Comparison of ENCODE assay signal across 1 cellular context in the genomic region with DNA sequence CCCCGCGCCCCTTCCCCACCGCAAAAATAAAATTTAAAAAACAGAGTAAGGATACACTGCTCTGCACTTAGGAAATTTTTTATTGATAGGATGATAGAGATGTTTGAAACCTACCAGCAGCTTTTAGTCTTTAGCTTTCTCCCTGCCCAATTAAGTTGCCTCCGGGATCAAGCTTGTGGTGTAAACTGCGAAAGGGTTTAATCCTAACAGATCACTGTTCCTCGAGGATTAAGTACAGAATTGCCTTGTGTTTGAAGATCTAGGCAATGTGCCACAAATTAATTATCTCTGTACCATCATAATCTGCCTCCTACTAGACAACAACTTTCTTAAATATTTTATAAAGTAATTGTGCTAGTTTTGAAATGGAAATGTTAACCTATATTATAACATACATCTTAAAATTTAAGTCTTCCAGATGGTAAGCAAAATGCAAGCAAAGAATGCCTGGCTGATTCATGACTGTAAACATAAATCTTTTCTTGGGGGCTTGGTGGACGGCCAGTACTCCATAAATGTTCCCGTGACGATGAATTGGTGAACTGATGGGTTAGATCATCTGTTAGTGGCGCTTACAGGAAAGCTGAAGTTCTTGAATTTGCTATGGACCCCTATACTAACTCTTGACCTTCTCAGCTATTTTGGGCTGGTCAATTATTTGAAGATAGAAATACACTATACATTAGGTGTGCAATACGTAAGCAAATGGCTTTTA.
TF ChIP-seq lines count a peak whose summit lies in the region.

No MANE protein-coding gene starts in this region.

TF ChIP-seq in GM12878, 131 proteins besides CTCF, POLR2A, EP300 and RAD21 (continued from another document):
- TF ChIP-seq, protein P1, sequence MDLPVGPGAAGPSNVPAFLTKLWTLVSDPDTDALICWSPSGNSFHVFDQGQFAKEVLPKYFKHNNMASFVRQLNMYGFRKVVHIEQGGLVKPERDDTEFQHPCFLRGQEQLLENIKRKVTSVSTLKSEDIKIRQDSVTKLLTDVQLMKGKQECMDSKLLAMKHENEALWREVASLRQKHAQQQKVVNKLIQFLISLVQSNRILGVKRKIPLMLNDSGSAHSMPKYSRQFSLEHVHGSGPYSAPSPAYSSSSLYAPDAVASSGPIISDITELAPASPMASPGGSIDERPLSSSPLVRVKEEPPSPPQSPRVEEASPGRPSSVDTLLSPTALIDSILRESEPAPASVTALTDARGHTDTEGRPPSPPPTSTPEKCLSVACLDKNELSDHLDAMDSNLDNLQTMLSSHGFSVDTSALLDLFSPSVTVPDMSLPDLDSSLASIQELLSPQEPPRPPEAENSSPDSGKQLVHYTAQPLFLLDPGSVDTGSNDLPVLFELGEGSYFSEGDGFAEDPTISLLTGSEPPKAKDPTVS (IDR thresholded peaks at IDR 0.05; ENCODE audit: low read depth, low read length): no peak
- TF ChIP-seq TBL1XR1 (IDR thresholded peaks at IDR 0.05; ENCODE audit: low read depth, low read length) (no peak), ZNF274 (IDR thresholded peaks at IDR 0.05; ENCODE audit: insufficient read depth, insufficient read length) (no peak), NBN (IDR thresholded peaks at IDR 0.05) (no peak)
- TF ChIP-seq, protein P2, sequence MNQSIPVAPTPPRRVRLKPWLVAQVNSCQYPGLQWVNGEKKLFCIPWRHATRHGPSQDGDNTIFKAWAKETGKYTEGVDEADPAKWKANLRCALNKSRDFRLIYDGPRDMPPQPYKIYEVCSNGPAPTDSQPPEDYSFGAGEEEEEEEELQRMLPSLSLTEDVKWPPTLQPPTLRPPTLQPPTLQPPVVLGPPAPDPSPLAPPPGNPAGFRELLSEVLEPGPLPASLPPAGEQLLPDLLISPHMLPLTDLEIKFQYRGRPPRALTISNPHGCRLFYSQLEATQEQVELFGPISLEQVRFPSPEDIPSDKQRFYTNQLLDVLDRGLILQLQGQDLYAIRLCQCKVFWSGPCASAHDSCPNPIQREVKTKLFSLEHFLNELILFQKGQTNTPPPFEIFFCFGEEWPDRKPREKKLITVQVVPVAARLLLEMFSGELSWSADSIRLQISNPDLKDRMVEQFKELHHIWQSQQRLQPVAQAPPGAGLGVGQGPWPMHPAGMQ (IDR thresholded peaks at IDR 0.05; ENCODE audit: borderline replicate concordance): no peak
